ENCODE assay signal across 13 cellular contexts in the genomic region with DNA sequence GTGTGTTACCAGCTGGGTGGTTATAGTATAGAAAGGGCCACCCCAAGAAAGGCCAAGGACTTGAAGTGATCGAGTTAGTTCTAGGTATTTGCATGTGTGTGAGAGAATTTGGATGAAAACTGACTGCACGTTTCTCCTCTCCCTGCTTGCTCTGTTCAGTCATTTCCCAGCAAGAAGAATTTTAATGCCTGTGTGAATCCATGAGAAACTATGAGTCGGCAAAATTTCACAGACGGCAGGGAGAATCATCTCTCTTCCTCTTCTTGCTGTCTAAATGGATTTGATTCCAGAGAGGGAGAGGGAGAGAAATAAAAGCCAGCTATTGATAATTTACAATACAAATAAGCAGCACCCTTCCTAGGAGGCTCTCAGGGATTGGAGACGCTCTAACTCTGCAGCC.
DNase-seq lines count a peak whose midpoint lies in the region; ATAC-seq, FAIRE-seq and TF ChIP-seq lines count a peak whose summit lies in the region.
"Had no signal": no experiment of that assay in that cellular context is flagged by ENCODE, and none has a peak within 500 bp of the region (broad histone marks: within the 10 kb centered on the region; RNA-seq: fewer than 3 reads in every experiment).

No MANE protein-coding gene starts in this region.

- BruUV-seq in A673 (replicated peaks; lab: Mats Ljungman, UMichigan) (no TSS peak), IMR-90 (replicated peaks; lab: Mats Ljungman, UMichigan) (no TSS peak)

- no peak overlapping the region for H3K4me3 Mint-ChIP-seq in nephron
- H3K4me3 Mint-ChIP-seq: activated CD4-positive, alpha-beta T cell treated with anti-CD3 and anti-CD28 coated beads, Interleukin-2, amount 10 ng/mL, durations not matched to agents 24 days and 14 days had no signal

- 0 out of 2 replicates have a peak overlapping the region, but pooled peaks have one; percentile 46 for H3K14ac ChIP-seq in IMR-90 (replicated peaks; ENCODE audit: low read depth, low read length)

- H3K27me3 Mint-ChIP-seq in nephron (ENCODE audit: low read depth), result no peaks in the 10 kb centered on the region

- peak; percentile 38 for ATAC-seq in IMR-90 (ENCODE audit: low read depth)
- no peak for ATAC-seq in HG03571 (IDR thresholded peaks at IDR 0.05; ENCODE audit: unreplicated experiment)
- no peak for ATAC-seq in HG02970 (IDR thresholded peaks at IDR 0.05; ENCODE audit: low FRiP score, unreplicated experiment)

- DNase-seq in A673 (ENCODE audit: low spot score) (peak; percentile 31), IMR-90 (peak; percentile 60), choroid plexus epithelial cell (ENCODE audit: low read depth) (peak; percentile 68), D721Med (ENCODE audit: insufficient read length, low spot score) (no peak), NCI-H1092 (lab: John Stamatoyannopoulos, UW) (no peak)
- DNase-seq: activated CD4-positive, alpha-beta T cell treated with anti-CD3 and anti-CD28 coated beads, Interleukin-2, amount 10 ng/mL, durations not matched to agents 24 days and 14 days; activated gamma-delta T cell had no signal

- H3K4me1 ChIP-seq in A673 (ENCODE audit: insufficient read depth, low read length, poor library complexity, severe bottlenecking) (peaks cover 30% of the 10 kb centered on the region), IMR-90 (ENCODE audit: control insufficient read depth, insufficient read depth, low read length) (peaks cover 14% of the 10 kb centered on the region)
- H3K4me1 ChIP-seq: BLaER1 had no signal

- peak overlapping the region in 1 of 2 experiments; percentile 53; a peak in 1 of 4 replicates for H4K8ac ChIP-seq in IMR-90 (ENCODE audit: low read depth in 2 of 2, low read length in 2 of 2)

- in situ Hi-C loops in IMR-90 (cut with MboI; ENCODE audit: low sequenced_read_pairs), result loop anchor here (10.0 to 25.0 kb wide), 2 partner anchors 251 to 571 kb away; no protein-coding TSS in a partner anchor

- H3K9ac ChIP-seq in IMR-90 (ENCODE audit: low read depth, low read length), result peak overlapping the region; percentile 9; the same call in 1 of the 2 replicates
- H3K9ac ChIP-seq: BLaER1, KMS-11 had no signal

- H3K23ac ChIP-seq in IMR-90 (ENCODE audit: low read depth, low read length), result peak overlapping the region; percentile 57; the same call in 1 of the 2 replicates

- dilution Hi-C loops in IMR-90 (cut with HindIII; ENCODE audit: low sequenced_read_pairs, unreplicated experiment), result no loop called here

- H4K5ac ChIP-seq in IMR-90 (ENCODE audit: low read depth, low read length), result peak overlapping the region; percentile 25; the same call in 1 of the 2 replicates

- no peak for FAIRE-seq in D721Med (lab: Jason Lieb, UNC)
- FAIRE-seq: colon had no signal

- H3K27ac Mint-ChIP-seq in nephron, result peak overlapping the region; percentile 56 to 76 (median 57)
- H3K27ac Mint-ChIP-seq: activated CD4-positive, alpha-beta T cell treated with anti-CD3 and anti-CD28 coated beads, Interleukin-2, amount 10 ng/mL, durations not matched to agents 24 days and 14 days had no signal

- H2AK9ac ChIP-seq in IMR-90 (replicated peaks; ENCODE audit: low read depth, low read length, poor library complexity), result no peak overlapping the region

- intact Hi-C loops in A673 (cut with micrococcal nuclease; ENCODE audit: unreplicated experiment) (loop anchor here (10.0 kb wide), 1 partner anchor 431 kb away; no protein-coding TSS in a partner anchor), IMR-90 (cut with micrococcal nuclease) (no loop called here)

- H4K20me1 ChIP-seq in IMR-90 (ENCODE audit: insufficient read depth, low read length), result peaks cover 10% of the 10 kb centered on the region; the same call in 1 of the 2 replicates

- no peak overlapping the region for H2AFZ ChIP-seq in IMR-90 (replicated peaks; ENCODE audit: low read length, poor library complexity)

- WGBS in IMR-90 (ENCODE audit: extremely low coverage in 2 of 2, insufficient read length in 1 of 2), 2 experiments, result no CpG with 5 or more reads among the region's 5 CpGs

- peak overlapping the region; percentile 65 for H3K4ac ChIP-seq in IMR-90 (ENCODE audit: low read depth, low read length)

- H3K4me2 ChIP-seq in IMR-90 (ENCODE audit: low read depth, low read length), result peak overlapping the region; percentile 27; the same call in 1 of the 2 replicates
- H3K4me2 ChIP-seq: BLaER1, KMS-11 had no signal

- TF ChIP-seq CTCF in A673 (conservative IDR thresholded peaks at IDR 0.05; ENCODE audit: low read depth, low read length) (no peak), IMR-90 (conservative IDR thresholded peaks at IDR 0.05; ENCODE audit: low read depth, low read length) (no peak), choroid plexus epithelial cell (conservative IDR thresholded peaks at IDR 0.05; ENCODE audit: low read depth, low read length) (no peak), nephron (IDR thresholded peaks at IDR 0.05; ENCODE audit: unreplicated experiment in 3 of 3) (no peak), D721Med (IDR thresholded peaks at IDR 0.05; ENCODE audit: insufficient read depth, missing control alignments) (no peak)

- TF ChIP-seq POLR2A in IMR-90 (IDR thresholded peaks at IDR 0.05; ENCODE audit: low read depth, low read length), result no peak

- peaks cover 14% of the 10 kb centered on the region for H3K9me1 ChIP-seq in IMR-90 (ENCODE audit: insufficient read depth, low read length)

- H3K4me1 Mint-ChIP-seq in nephron, result peaks cover 47% of the 10 kb centered on the region
- H3K4me1 Mint-ChIP-seq: activated CD4-positive, alpha-beta T cell treated with anti-CD3 and anti-CD28 coated beads, Interleukin-2, amount 10 ng/mL, durations not matched to agents 24 days and 14 days had no signal

- no peak for TF ChIP-seq RAD21 in IMR-90 (IDR thresholded peaks at IDR 0.05; ENCODE audit: low read length)

- H2BK120ac ChIP-seq in IMR-90 (ENCODE audit: low read depth, low read length), result peak overlapping the region; percentile 48

- no peak overlapping the region for H2BK15ac ChIP-seq in IMR-90 (ENCODE audit: low read depth, low read length)

- H2BK5ac ChIP-seq in IMR-90 (ENCODE audit: low read depth, low read length, poor library complexity, severe bottlenecking), result no peak overlapping the region

- CTCF ChIA-PET in A673 (lab: Charles Lee), result no interaction called here
- CTCF ChIA-PET in IMR-90 (lab: Yijun Ruan, JAX), result interaction anchor here (0.5 to 1.3 kb wide), 2 partner anchors 74 to 252 kb away, joined by 3 to 6 read pairs; no protein-coding TSS in a partner anchor

- no peak overlapping the region for H2BK20ac ChIP-seq in IMR-90 (ENCODE audit: low read depth, low read length)

- peak overlapping the region; percentile 43 for H4K91ac ChIP-seq in IMR-90 (ENCODE audit: insufficient read depth, low read depth, low read length)

- no peak overlapping the region for H3K56ac ChIP-seq in IMR-90 (ENCODE audit: extremely low read depth, insufficient read depth, low read length)

- H3K27ac ChIP-seq in A673 (ENCODE audit: low read depth, low read length, poor library complexity, severe bottlenecking), result no peak overlapping the region
- H3K27ac ChIP-seq in IMR-90 (ENCODE audit: insufficient read depth, low read length), result peak overlapping the region; percentile 45; the same call in 1 of the 2 replicates
- H3K27ac ChIP-seq: BLaER1, KMS-11 had no signal

- H3K36me3 ChIP-seq in A673 (ENCODE audit: insufficient read depth, low read length, poor library complexity, severe bottlenecking) (no peaks in the 10 kb centered on the region), IMR-90 (ENCODE audit: control insufficient read depth, insufficient read depth, low read length) (peaks cover 2% of the 10 kb centered on the region; the same call in 1 of the 2 replicates)

- POLR2A ChIA-PET in A673 (lab: Charles Lee; ENCODE audit: low non-redundant PET), result interaction anchor here (0.6 kb wide), 1 partner anchor 429 kb away, joined by 5 read pairs; no protein-coding TSS in a partner anchor
- POLR2A ChIA-PET in IMR-90 (lab: Charles Lee; ENCODE audit: unreplicated experiment), result no interaction called here

- no peaks in the 10 kb centered on the region for H3K9me3 Mint-ChIP-seq in nephron
- H3K9me3 Mint-ChIP-seq: activated CD4-positive, alpha-beta T cell treated with anti-CD3 and anti-CD28 coated beads, Interleukin-2, amount 10 ng/mL, durations not matched to agents 24 days and 14 days had no signal

- H3K4me3 ChIP-seq in A673 (ENCODE audit: low read depth, low read length, poor library complexity, severe bottlenecking) (no peak overlapping the region), IMR-90 (ENCODE audit: insufficient read depth, low read depth, low read length) (no peak overlapping the region), choroid plexus epithelial cell (ENCODE audit: low read depth, low read length) (no peak overlapping the region)
- H3K4me3 ChIP-seq: BLaER1 had no signal

- no peaks in the 10 kb centered on the region for H3K9me3 ChIP-seq in A673 (ENCODE audit: low read depth, low read length, poor library complexity, severe bottlenecking)
- H3K9me3 ChIP-seq in IMR-90 (ENCODE audit: control insufficient read depth, insufficient read depth, low read length), result no peaks in the 10 kb centered on the region
- H3K9me3 ChIP-seq: BLaER1 had no signal

- peaks cover 20% of the 10 kb centered on the region for H3K36me3 Mint-ChIP-seq in nephron (ENCODE audit: low read depth)

- H3K79me1 ChIP-seq in IMR-90 (ENCODE audit: low read depth in 1 of 2, low read length in 2 of 2), result peaks cover 17 to 30% of the 10 kb centered on the region in 2 experiments

- H2AK5ac ChIP-seq in IMR-90 (ENCODE audit: low read depth, low read length), result peak overlapping the region; percentile 22; the same call in 1 of the 2 replicates

- H3K27me3 ChIP-seq in A673 (replicated peaks; ENCODE audit: insufficient read depth, low read depth, low read length, poor library complexity) (no peaks in the 10 kb centered on the region), IMR-90 (ENCODE audit: control insufficient read depth, insufficient read depth, low read length) (no peaks in the 10 kb centered on the region)
- H3K27me3 ChIP-seq: BLaER1 had no signal

- peak overlapping the region; percentile 49; the same call in 1 of the 2 replicates for H3K18ac ChIP-seq in IMR-90 (ENCODE audit: low read depth, low read length)

TF ChIP-seq in IMR-90, 13 proteins besides CTCF, POLR2A, EP300 and RAD21:
- TF ChIP-seq NFE2L2 (IDR thresholded peaks at IDR 0.05; ENCODE audit: low read depth, low read length) (peak; percentile 94), MAFK (IDR thresholded peaks at IDR 0.05; ENCODE audit: low read depth, low read length) (peak; percentile 94), FOS (IDR thresholded peaks at IDR 0.05; ENCODE audit: low read depth, low read length) (no peak)

Comparison
In these comparisons a context has a peak if more than half of its experiments do, and no peak if none do; other contexts are left out.
1. DNase-seq: peak in A673 (single experiment), IMR-90 (single experiment) and choroid plexus epithelial cell (single experiment); none in D721Med (single experiment) and NCI-H1092 (single experiment).